Comparison of ENCODE assay signal across 8 cellular contexts in the genomic region with DNA sequence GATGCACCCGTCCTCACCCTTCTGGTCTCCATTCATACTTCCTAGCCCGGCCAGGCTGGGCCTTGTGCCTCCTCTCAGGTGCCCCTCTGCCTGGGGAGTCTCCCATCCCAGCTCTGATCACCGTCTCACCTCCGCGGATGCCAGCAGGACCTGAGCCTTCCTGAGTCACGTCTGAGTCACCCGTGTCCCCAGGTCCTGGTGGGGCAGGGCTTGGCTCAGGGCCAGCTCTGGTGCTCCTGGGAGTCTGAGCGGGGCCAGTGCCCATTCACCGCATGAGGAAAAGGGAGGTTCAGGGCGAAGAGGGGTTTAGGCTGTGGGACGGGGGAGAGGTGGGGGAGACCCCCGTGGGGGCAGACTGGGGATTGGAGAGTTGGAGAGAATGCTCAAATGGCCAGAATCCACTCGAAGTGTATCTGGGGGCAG. TPM values are rescaled to one million over a fixed set of nuclear protein-coding genes. Genes with fewer than 3 reads are reported as not detected.
DNase-seq lines count a peak whose midpoint lies in the region; ATAC-seq and TF ChIP-seq lines count a peak whose summit lies in the region.

No MANE protein-coding gene starts in this region.

- H3K4me3 ChIP-seq in dorsolateral prefrontal cortex = peak overlapping the region in 38 of 59 donors; percentile 52 to 79 (median 66)

- no peak for ATAC-seq in Right ventricle myocardium inferior
- no peak for ATAC-seq in GM19397 (IDR thresholded peaks at IDR 0.05; ENCODE audit: unreplicated experiment)

- TF ChIP-seq CTCF in dorsolateral prefrontal cortex (IDR thresholded peaks at IDR 0.05 in 54 of 56, conservative IDR thresholded peaks at IDR 0.05 in 2 of 56; ENCODE audit: low read depth in 1 of 56, partially characterized antibody in 56 of 56) = no peak

- DNase-seq in Right ventricle myocardium inferior (ENCODE audit: missing footprints) (peak; percentile 82), cardiac septum (ENCODE audit: low spot score) (no peak), dorsolateral prefrontal cortex (peak in 1 of 10 donors; percentile 46), mucosa of gallbladder (ENCODE audit: low spot score) (peak; percentile 71), cortex of kidney (lab: John Stamatoyannopoulos, UW) (no peak)
- peak; percentile 57 for DNase-seq in activated CD4-positive, CD25-positive, alpha-beta regulatory T cell treated with anti-CD3 and anti-CD28 coated beads, Interleukin-2, amount 50 U/mL, for 72 hours

- peak overlapping the region; percentile 57 for H3K4me3 Mint-ChIP-seq in stimulated activated naive CD8-positive, alpha-beta T cell treated with anti-CD3 and anti-CD28 coated beads, Interleukin-15, Interleukin-2, amounts not matched to agents 100 ng/mL and 50 ng/mL, for 24 hours

- no peaks in the 10 kb centered on the region for H3K27me3 Mint-ChIP-seq in stimulated activated naive CD8-positive, alpha-beta T cell treated with anti-CD3 and anti-CD28 coated beads, Interleukin-15, Interleukin-2, amounts not matched to agents 100 ng/mL and 50 ng/mL, for 24 hours

- peak overlapping the region in 6 of 59 donors; percentile 9 to 86 (median 63) for H3K27ac ChIP-seq in dorsolateral prefrontal cortex

- no peaks in the 10 kb centered on the region for H3K36me3 Mint-ChIP-seq in stimulated activated naive CD8-positive, alpha-beta T cell treated with anti-CD3 and anti-CD28 coated beads, Interleukin-15, Interleukin-2, amounts not matched to agents 100 ng/mL and 50 ng/mL, for 24 hours (ENCODE audit: low read depth)

- intact Hi-C loops in Right ventricle myocardium inferior (cut with DNase I) = no loop called here
- intact Hi-C loops in cardiac septum (cut with DNase I) = no loop called here
- intact Hi-C loops in dorsolateral prefrontal cortex (cut with DNase I) = no loop called here

- H3K27me3 ChIP-seq in dorsolateral prefrontal cortex = no peaks in the 10 kb centered on the region

- no peaks in the 10 kb centered on the region for H3K9me3 Mint-ChIP-seq in stimulated activated naive CD8-positive, alpha-beta T cell treated with anti-CD3 and anti-CD28 coated beads, Interleukin-15, Interleukin-2, amounts not matched to agents 100 ng/mL and 50 ng/mL, for 24 hours

- H3K4me1 Mint-ChIP-seq in stimulated activated naive CD8-positive, alpha-beta T cell treated with anti-CD3 and anti-CD28 coated beads, Interleukin-15, Interleukin-2, amounts not matched to agents 100 ng/mL and 50 ng/mL, for 24 hours (ENCODE audit: low read depth) = peaks cover 14% of the 10 kb centered on the region

- H3K27ac Mint-ChIP-seq in stimulated activated naive CD8-positive, alpha-beta T cell treated with anti-CD3 and anti-CD28 coated beads, Interleukin-15, Interleukin-2, amounts not matched to agents 100 ng/mL and 50 ng/mL, for 24 hours = no peak overlapping the region

RNA-seq across cellular contexts. Expression of a gene that starts 0.6 kb away (rescaled TPM):
- total RNA-seq in Right ventricle myocardium inferior = 0.68 TPM
- 0.78 TPM for total RNA-seq in cardiac septum
- total RNA-seq in dorsolateral prefrontal cortex = 1 to 10 TPM in 31 of 120 experiments, under 1 TPM in 87, not detected in 2; 0.11 to 2.1 (median 0.64) TPM
- total RNA-seq in mucosa of gallbladder = 2.9 TPM

RNA-seq across cellular contexts. Expression of a gene that starts 36.8 kb away (rescaled TPM):
- total RNA-seq in Right ventricle myocardium inferior = 17.8 TPM
- 16.7 TPM for total RNA-seq in cardiac septum
- total RNA-seq in dorsolateral prefrontal cortex = 10 to 100 TPM; 33.1 to 84.1 (median 54.4) TPM
- total RNA-seq in mucosa of gallbladder = 39.2 TPM

RNA-seq across cellular contexts. Expression of a gene that starts 51.9 kb away (rescaled TPM):
- 11.0 TPM for total RNA-seq in Right ventricle myocardium inferior
- total RNA-seq in cardiac septum = 14.1 TPM
- total RNA-seq in dorsolateral prefrontal cortex = 10 to 100 TPM; 18.4 to 58.7 (median 34.5) TPM
- total RNA-seq in mucosa of gallbladder = 23.2 TPM

RNA-seq across cellular contexts. Expression of a gene that starts 58.2 kb away (rescaled TPM):
- total RNA-seq in Right ventricle myocardium inferior = not detected
- not detected for total RNA-seq in cardiac septum
- not detected for total RNA-seq in dorsolateral prefrontal cortex
- 6.3 TPM for total RNA-seq in mucosa of gallbladder

Comparison
In these comparisons a context has a peak if more than half of its experiments do, and no peak if none do; other contexts are left out.
1. DNase-seq: peak in Right ventricle myocardium inferior (single experiment), activated CD4-positive, CD25-positive, alpha-beta regulatory T cell treated with anti-CD3 and anti-CD28 coated beads, Interleukin-2, amount 50 U/mL, for 72 hours (single experiment) and mucosa of gallbladder (single experiment); none in cardiac septum (single experiment) and cortex of kidney (single experiment).